8 cellular contexts compared by ENCODE assay signal in genomic region chr7:56373314-56373713, GRCh38.
A peak's percentile ranks its signal among the peaks of the same experiment; 100 is the strongest.
DNase-seq lines count a peak whose midpoint lies in the region; ATAC-seq and TF ChIP-seq lines count a peak whose summit lies in the region.
"Not testable (repeated sequence)": the region's sequence is repeated elsewhere in the genome, so short reads cannot be mapped to it uniquely, and the experiment has no call there.

No MANE protein-coding gene starts in this region.

- TF ChIP-seq CTCF in ascending aorta (IDR thresholded peaks at IDR 0.05); fibroblast of pulmonary artery (IDR thresholded peaks at IDR 0.05; ENCODE audit: low read length, missing control alignments): not testable (repeated sequence)

- intact Hi-C loops in ascending aorta (cut with DNase I): not testable (repeated sequence)

- not testable (repeated sequence) for H3K27me3 Mint-ChIP-seq in activated CD8-positive, alpha-beta memory T cell treated with anti-CD3 and anti-CD28 coated beads, Interleukin-2, amount 10 ng/mL, durations not matched to agents 7 days and 5 days

- not testable (repeated sequence) for ATAC-seq in activated CD8-positive, alpha-beta memory T cell treated with anti-CD3 and anti-CD28 coated beads, Interleukin-2, amount 10 ng/mL, durations not matched to agents 7 days and 5 days; left lobe of liver

- not testable (repeated sequence) for H3K36me3 Mint-ChIP-seq in activated CD8-positive, alpha-beta memory T cell treated with anti-CD3 and anti-CD28 coated beads, Interleukin-2, amount 10 ng/mL, durations not matched to agents 7 days and 5 days

- H3K36me3 ChIP-seq in SJCRH30, ascending aorta: not testable (repeated sequence)

- CTCF ChIA-PET in activated CD8-positive, alpha-beta memory T cell treated with anti-CD3 and anti-CD28 coated beads, Interleukin-2, amount 10 ng/mL, durations not matched to agents 7 days and 5 days (lab: Charles Lee): not testable (repeated sequence)

- H3K4me3 ChIP-seq in SJCRH30; ascending aorta; fibroblast of pulmonary artery (replicated peaks; ENCODE audit: low read depth, low read length): not testable (repeated sequence)

- not testable (repeated sequence) for H3K9me3 ChIP-seq in SJCRH30 (replicated peaks); ascending aorta

- H3K27ac Mint-ChIP-seq in activated CD8-positive, alpha-beta memory T cell treated with anti-CD3 and anti-CD28 coated beads, Interleukin-2, amount 10 ng/mL, durations not matched to agents 7 days and 5 days: not testable (repeated sequence)

- H3K4me3 Mint-ChIP-seq in activated CD8-positive, alpha-beta memory T cell treated with anti-CD3 and anti-CD28 coated beads, Interleukin-2, amount 10 ng/mL, durations not matched to agents 7 days and 5 days: not testable (repeated sequence)

- H3K4me1 ChIP-seq in SJCRH30, ascending aorta: not testable (repeated sequence)

- H3K27ac ChIP-seq in SJCRH30, ascending aorta: not testable (repeated sequence)

- H3K4me1 Mint-ChIP-seq in activated CD8-positive, alpha-beta memory T cell treated with anti-CD3 and anti-CD28 coated beads, Interleukin-2, amount 10 ng/mL, durations not matched to agents 7 days and 5 days: not testable (repeated sequence)

- DNase-seq in ELF-1 (ENCODE audit: low read depth, low spot score): peak; percentile 34
- DNase-seq in SJCRH30: peak; percentile 28 to 71
- peak; percentile 69 for DNase-seq in activated CD8-positive, alpha-beta memory T cell treated with anti-CD3 and anti-CD28 coated beads, Interleukin-2, amount 10 ng/mL, durations not matched to agents 7 days and 5 days
- DNase-seq in ascending aorta (ENCODE audit: low spot score in 2 of 2): peak; percentile 66 to 94
- peak; percentile 15 for DNase-seq in fibroblast of pulmonary artery (ENCODE audit: low read depth)
- DNase-seq in left lobe of liver (ENCODE audit: low spot score): peak; percentile 94
- DNase-seq in smooth muscle cell of the brain vasculature (ENCODE audit: low read depth, low spot score): peak; percentile 15
- DNase-seq in ureter (ENCODE audit: low spot score): peak; percentile 92

- not testable (repeated sequence) for H3K27me3 ChIP-seq in SJCRH30, ascending aorta

- not testable (repeated sequence) for H3K9me3 Mint-ChIP-seq in activated CD8-positive, alpha-beta memory T cell treated with anti-CD3 and anti-CD28 coated beads, Interleukin-2, amount 10 ng/mL, durations not matched to agents 7 days and 5 days (ENCODE audit: low read depth)

Comparison
In these comparisons a context has a peak if more than half of its experiments do, and no peak if none do; other contexts are left out.
1. DNase-seq: peak in every context shown above with its lines; median percentile 94 in left lobe of liver; 92 in ureter; 80 in ascending aorta; 69 in activated CD8-positive, alpha-beta memory T cell treated with anti-CD3 and anti-CD28 coated beads, Interleukin-2, amount 10 ng/mL, durations not matched to agents 7 days and 5 days; 50 in SJCRH30; 34 in ELF-1; 15 in fibroblast of pulmonary artery; 15 in smooth muscle cell of the brain vasculature.